1 cellular context compared by ENCODE assay signal in genomic region chr6:43901330-43902230, GRCh38.
TF ChIP-seq lines count a peak whose summit lies in the region.

No MANE protein-coding gene starts in this region.

TF ChIP-seq in HepG2, 621 proteins besides CTCF, POLR2A, EP300 and RAD21 (continued from another document):
- TF ChIP-seq ZNF792 (CRISPR knock-in tag; IDR thresholded peaks at IDR 0.05) (0 out of 2 replicates have a peak, but pooled peaks have one; percentile 11), PAX8 (CRISPR knock-in tag; IDR thresholded peaks at IDR 0.05; ENCODE audit: borderline replicate concordance) (peak; percentile 48; the same call in 1 of the 2 replicates), YY1 (IDR thresholded peaks at IDR 0.05; ENCODE audit: insufficient read depth, insufficient replicate concordance, low read depth, low read length) (peak; percentile 33), SATB2 (CRISPR knock-in tag; IDR thresholded peaks at IDR 0.05) (no peak), ZSCAN20 (CRISPR knock-in tag; IDR thresholded peaks at IDR 0.05; ENCODE audit: borderline replicate concordance) (no peak), ZNF556 (CRISPR knock-in tag; IDR thresholded peaks at IDR 0.05; ENCODE audit: borderline replicate concordance) (no peak), ZBTB38 (CRISPR knock-in tag; IDR thresholded peaks at IDR 0.05) (no peak), ZNF761 (CRISPR knock-in tag; conservative IDR thresholded peaks at IDR 0.05) (0 out of 2 replicates have a peak, but pooled peaks have one; percentile 38)
